ENCODE assay signal across 23 cellular contexts in genomic region chr14:74348241-74348734, GRCh38. TPM values are rescaled to one million over a fixed set of nuclear protein-coding genes. Genes with fewer than 3 reads are reported as not detected.
"Had no signal": no experiment of that assay in that cellular context is flagged by ENCODE, and none has a peak within 500 bp of the region (broad histone marks: within the 10 kb centered on the region; RNA-seq: fewer than 3 reads in every experiment).

TSS of gene VRTN (plus strand) at chr14:74348471. CDS start at chr14:74356784, 8,313 bp downstream.

- H3K27me3 ChIP-seq: body of pancreas, right lobe of liver had no signal

- ATAC-seq: activated naive CD4-positive, alpha-beta T cell treated with anti-CD3 and anti-CD28 coated beads, Interleukin-2, amount 50 U/mL, for 72 hours; body of pancreas; psoas muscle had no signal

- H3K4me1 ChIP-seq: psoas muscle, right lobe of liver, spleen, tibial artery had no signal

- H3K36me3 Mint-ChIP-seq: activated naive CD4-positive, alpha-beta T cell treated with anti-CD3 and anti-CD28 coated beads, Interleukin-2, amount 50 U/mL, for 72 hours; stimulated activated memory B cell treated with anti-CD40 and anti-IgM and Interleukin-4, amounts not matched to agents 10 μg/mL and 1 μg/mL and 100 μg/mL, for 72 hours had no signal

- DNase-seq: activated B cell treated with CpG ODN at 0.5 μM for 24 hours; activated CD4-positive, alpha-beta T cell treated with anti-CD3 and anti-CD28 coated beads, Interleukin-2, amount 10 ng/mL, durations not matched to agents 24 days and 14 days; activated T-cell treated with anti-CD3 and anti-CD28 coated beads, Interleukin-2, amount 50 U/mL, for 1 hour; amniotic stem cell; body of pancreas; central memory CD4-positive, alpha-beta T cell; cortex of kidney; effector memory CD4-positive, alpha-beta T cell; hippocampal formation; kidney glomerular epithelial cell; midbrain; nucleus accumbens; psoas muscle; right lobe of liver; spleen; stimulated activated CD4-positive, alpha-beta T cell treated with anti-CD3 and anti-CD28 coated beads, Interleukin-1b, Interleukin-23, amount 100 ng/mL, for 48 hours; tibial artery had no signal

- H3K36me3 ChIP-seq: right lobe of liver, spleen, tibial artery had no signal

- H3K9me3 Mint-ChIP-seq: activated B cell treated with CpG ODN at 0.5 μM for 24 hours; activated CD4-positive, alpha-beta T cell treated with anti-CD3 and anti-CD28 coated beads, Interleukin-2, amount 10 ng/mL, durations not matched to agents 24 days and 14 days; activated naive CD4-positive, alpha-beta T cell treated with anti-CD3 and anti-CD28 coated beads, Interleukin-2, amount 50 U/mL, for 72 hours; stimulated activated memory B cell treated with anti-CD40 and anti-IgM and Interleukin-4, amounts not matched to agents 10 μg/mL and 1 μg/mL and 100 μg/mL, for 72 hours; T-helper 1 cell treated with Interleukin-12 subunit alpha and Interleukin-12 subunit beta and Interleukin-4 antibody, amounts not matched to agents 30 μg/mL and 1 μg/mL, for 36 hours had no signal

- H3K27ac Mint-ChIP-seq: activated B cell treated with CpG ODN at 0.5 μM for 24 hours; activated CD4-positive, alpha-beta T cell treated with anti-CD3 and anti-CD28 coated beads, Interleukin-2, amount 10 ng/mL, durations not matched to agents 24 days and 14 days; activated naive CD4-positive, alpha-beta T cell treated with anti-CD3 and anti-CD28 coated beads, Interleukin-2, amount 50 U/mL, for 72 hours; stimulated activated memory B cell treated with anti-CD40 and anti-IgM and Interleukin-4, amounts not matched to agents 10 μg/mL and 1 μg/mL and 100 μg/mL, for 72 hours; T-helper 1 cell treated with Interleukin-12 subunit alpha and Interleukin-12 subunit beta and Interleukin-4 antibody, amounts not matched to agents 30 μg/mL and 1 μg/mL, for 36 hours had no signal

- H3K27ac ChIP-seq: body of pancreas, psoas muscle, right lobe of liver, spleen, tibial artery had no signal

- H3K4me3 ChIP-seq: body of pancreas, psoas muscle, right lobe of liver, spleen, tibial artery had no signal

- H3K4me3 Mint-ChIP-seq: activated B cell treated with CpG ODN at 0.5 μM for 24 hours; activated CD4-positive, alpha-beta T cell treated with anti-CD3 and anti-CD28 coated beads, Interleukin-2, amount 10 ng/mL, durations not matched to agents 24 days and 14 days; stimulated activated memory B cell treated with anti-CD40 and anti-IgM and Interleukin-4, amounts not matched to agents 10 μg/mL and 1 μg/mL and 100 μg/mL, for 72 hours; T-helper 1 cell treated with Interleukin-12 subunit alpha and Interleukin-12 subunit beta and Interleukin-4 antibody, amounts not matched to agents 30 μg/mL and 1 μg/mL, for 36 hours had no signal

- H3K4me1 Mint-ChIP-seq: activated B cell treated with CpG ODN at 0.5 μM for 24 hours; activated CD4-positive, alpha-beta T cell treated with anti-CD3 and anti-CD28 coated beads, Interleukin-2, amount 10 ng/mL, durations not matched to agents 24 days and 14 days; stimulated activated memory B cell treated with anti-CD40 and anti-IgM and Interleukin-4, amounts not matched to agents 10 μg/mL and 1 μg/mL and 100 μg/mL, for 72 hours had no signal

- H3K9me3 ChIP-seq: body of pancreas, psoas muscle, right lobe of liver, spleen, tibial artery had no signal

RNA-seq across cellular contexts. Expression of gene VRTN, which starts in this region (rescaled TPM):
- total RNA-seq: activated B cell treated with CpG ODN at 0.5 μM for 24 hours; activated CD4-positive, alpha-beta T cell treated with anti-CD3 and anti-CD28 coated beads, Interleukin-2, amount 10 ng/mL, durations not matched to agents 24 days and 14 days; activated CD8-positive, alpha-beta memory T cell treated with anti-CD3 and anti-CD28 coated beads for 36 hours; activated naive CD4-positive, alpha-beta T cell treated with anti-CD3 and anti-CD28 coated beads, Interleukin-2, amount 50 U/mL, for 72 hours; body of pancreas; epithelial cell of proximal tubule; lower leg skin; psoas muscle; right lobe of liver; spleen had no signal
- polyA plus RNA-seq: psoas muscle had no signal
